10 cellular contexts compared by ENCODE assay signal in the genomic region with DNA sequence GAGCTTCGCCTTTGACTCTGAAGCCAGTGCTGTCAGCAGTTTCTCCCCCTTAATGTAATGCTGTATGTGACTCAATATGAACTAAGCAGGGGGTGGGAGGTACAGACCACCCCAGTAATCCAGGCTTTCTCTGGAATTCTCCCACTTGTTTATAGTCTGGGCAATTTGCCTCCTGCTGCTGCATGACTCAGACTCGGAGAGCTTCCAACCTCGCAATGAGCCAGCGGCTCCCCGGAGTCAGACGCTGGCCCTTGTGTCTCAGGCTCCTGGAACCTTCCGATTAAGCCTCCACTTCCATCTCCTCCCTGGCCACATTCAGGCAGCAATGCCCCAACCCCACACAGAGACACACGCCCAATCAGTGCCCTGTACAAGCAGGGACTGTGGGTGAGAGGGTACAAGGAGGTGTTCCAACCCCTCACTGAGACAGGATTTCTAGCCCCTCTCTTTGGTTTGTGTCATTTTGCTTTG.
DNase-seq lines count a peak whose midpoint lies in the region; ATAC-seq, FAIRE-seq and TF ChIP-seq lines count a peak whose summit lies in the region.
"Had no signal": no experiment of that assay in that cellular context is flagged by ENCODE, and none has a peak within 500 bp of the region (broad histone marks: within the 10 kb centered on the region; RNA-seq: fewer than 3 reads in every experiment).

No MANE protein-coding gene starts in this region.

- H3K27ac ChIP-seq in cingulate gyrus (ENCODE audit: low read depth, low read length) (peak overlapping the region; percentile 56), right lobe of liver (no peak overlapping the region)
- H3K27ac ChIP-seq: neutrophil had no signal

- no peak overlapping the region for H3K27ac Mint-ChIP-seq in activated CD4-positive, alpha-beta T cell treated with anti-CD3 and anti-CD28 coated beads, Interleukin-2, amount 10 ng/mL, durations not matched to agents 24 days and 14 days
- no peak overlapping the region for H3K27ac Mint-ChIP-seq in T-cell
- H3K27ac Mint-ChIP-seq: CD4-positive, alpha-beta T cell had no signal

- no peaks in the 10 kb centered on the region for H3K9me3 ChIP-seq in right lobe of liver
- H3K9me3 ChIP-seq: neutrophil had no signal

- H3K27me3 Mint-ChIP-seq in activated CD4-positive, alpha-beta T cell treated with anti-CD3 and anti-CD28 coated beads, Interleukin-2, amount 10 ng/mL, durations not matched to agents 24 days and 14 days, result peaks cover 6% of the 10 kb centered on the region
- peaks cover 15 to 24% of the 10 kb centered on the region in 2 donors for H3K27me3 Mint-ChIP-seq in T-cell

- WGBS in right lobe of liver (ENCODE audit: insufficient coverage, low coverage, low lambda C conversion rate, missing lambda C conversion rate), result 52% methylated on average over 3 of the region's 8 CpGs

- POLR2A ChIA-PET in T-cell (lab: Charles Lee), result no interaction called here

- CTCF ChIA-PET in T-cell (lab: Charles Lee), result no interaction called here

- DNase-seq in activated CD4-positive, alpha-beta T cell treated with anti-CD3 and anti-CD28 coated beads, Interleukin-2, amount 10 ng/mL, durations not matched to agents 24 days and 14 days, result peak; percentile 26
- no peak for DNase-seq in activated CD4-positive, alpha-beta T cell treated with anti-CD3 and anti-CD28 coated beads for 1 hour
- DNase-seq in right lobe of liver (peak in 1 of 3 donors; percentile 50), urothelium cell line (ENCODE audit: low spot score) (peak; percentile 75), GM20000 (ENCODE audit: low spot score) (no peak), T-cell (no peak)
- no peak for DNase-seq in stimulated activated CD4-positive, alpha-beta T cell treated with anti-CD3 and anti-CD28 coated beads, Interleukin-4, amount 100 ng/mL, for 24 hours
- DNase-seq: CD4-positive, alpha-beta T cell had no signal

- TF ChIP-seq CTCF in right lobe of liver (IDR thresholded peaks at IDR 0.05) (no peak), GM20000 (IDR thresholded peaks at IDR 0.05; ENCODE audit: extremely low read depth, missing control alignments) (no peak)

- ATAC-seq in right lobe of liver, result peak in 3 of 4 donors; percentile 40 to 90 (median 50)
- ATAC-seq in T-cell (replicated peaks in 1 of 4), result no peak

- H3K36me3 ChIP-seq in right lobe of liver, result no peaks in the 10 kb centered on the region
- H3K36me3 ChIP-seq: neutrophil had no signal

- H3K4me3 ChIP-seq in right lobe of liver, result no peak overlapping the region

- intact Hi-C loops in activated CD4-positive, alpha-beta T cell treated with anti-CD3 and anti-CD28 coated beads, Interleukin-2, amount 10 ng/mL, durations not matched to agents 24 days and 14 days (cut with micrococcal nuclease), result no loop called here
- intact Hi-C loops in right lobe of liver (cut with DNase I), result no loop called here

- no peaks in the 10 kb centered on the region for H3K27me3 ChIP-seq in right lobe of liver

- H3K36me3 Mint-ChIP-seq in activated CD4-positive, alpha-beta T cell treated with anti-CD3 and anti-CD28 coated beads, Interleukin-2, amount 10 ng/mL, durations not matched to agents 24 days and 14 days (ENCODE audit: low read depth), result no peaks in the 10 kb centered on the region
- H3K36me3 Mint-ChIP-seq in T-cell, result no peaks in the 10 kb centered on the region

- no peaks in the 10 kb centered on the region for H3K9me3 Mint-ChIP-seq in activated CD4-positive, alpha-beta T cell treated with anti-CD3 and anti-CD28 coated beads, Interleukin-2, amount 10 ng/mL, durations not matched to agents 24 days and 14 days
- peaks cover 0 to 4% (median 4%) of the 10 kb centered on the region in 3 donors for H3K9me3 Mint-ChIP-seq in T-cell
- H3K9me3 Mint-ChIP-seq: CD4-positive, alpha-beta T cell had no signal

- H3K4me1 ChIP-seq in right lobe of liver, result no peaks in the 10 kb centered on the region

- TF ChIP-seq POLR2A in right lobe of liver (IDR thresholded peaks at IDR 0.05), result no peak

- H3K4me3 Mint-ChIP-seq in activated CD4-positive, alpha-beta T cell treated with anti-CD3 and anti-CD28 coated beads, Interleukin-2, amount 10 ng/mL, durations not matched to agents 24 days and 14 days, result no peak overlapping the region
- H3K4me3 Mint-ChIP-seq in T-cell, result no peak overlapping the region
- H3K4me3 Mint-ChIP-seq: CD4-positive, alpha-beta T cell had no signal

- H3K4me1 Mint-ChIP-seq in activated CD4-positive, alpha-beta T cell treated with anti-CD3 and anti-CD28 coated beads, Interleukin-2, amount 10 ng/mL, durations not matched to agents 24 days and 14 days, result no peaks in the 10 kb centered on the region
- H3K4me1 Mint-ChIP-seq in T-cell, result no peaks in the 10 kb centered on the region

- FAIRE-seq in urothelium cell line (lab: Jason Lieb, UNC), result no peak

Comparison
In these comparisons a context has a peak if more than half of its experiments do, and no peak if none do; other contexts are left out.
1. DNase-seq: peak in activated CD4-positive, alpha-beta T cell treated with anti-CD3 and anti-CD28 coated beads, Interleukin-2, amount 10 ng/mL, durations not matched to agents 24 days and 14 days (single experiment) and urothelium cell line (single experiment); none in activated CD4-positive, alpha-beta T cell treated with anti-CD3 and anti-CD28 coated beads for 1 hour (single experiment), GM20000 (single experiment), stimulated activated CD4-positive, alpha-beta T cell treated with anti-CD3 and anti-CD28 coated beads, Interleukin-4, amount 100 ng/mL, for 24 hours (single experiment) and T-cell (0 of 34).
2. ATAC-seq: peak in right lobe of liver (3 of 4); none in T-cell (0 of 4).